In the genomic region with DNA sequence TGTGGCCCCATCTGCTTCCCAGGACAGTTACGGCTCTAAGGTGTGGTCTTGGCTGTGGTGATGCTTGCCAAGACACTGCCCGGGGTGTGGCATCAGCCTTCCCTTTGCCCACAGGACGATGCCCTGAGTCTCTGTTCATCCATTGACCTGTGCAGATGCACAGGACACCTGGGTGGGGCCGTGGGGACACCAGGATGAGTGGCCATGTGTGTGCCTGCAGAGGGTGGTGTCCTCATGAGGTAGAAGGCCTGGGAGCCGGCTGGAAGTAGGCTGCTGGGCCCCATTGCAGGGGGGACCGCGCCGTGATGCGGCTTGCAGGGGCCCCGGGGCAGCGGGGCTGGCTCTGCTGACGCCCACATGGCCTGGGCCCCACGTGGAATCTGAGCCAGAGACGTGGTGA, we compare ENCODE assay signal across 19 cellular contexts.
"Had no signal": no experiment of that assay in that cellular context is flagged by ENCODE, and none has a peak within 500 bp of the region (broad histone marks: within the 10 kb centered on the region; RNA-seq: fewer than 3 reads in every experiment).

No MANE protein-coding gene starts in this region.

- H3K9me3 Mint-ChIP-seq: activated T-cell treated with anti-CD3 and anti-CD28 coated beads, Interleukin-2, amount 50 U/mL, for 72 hours; memory B cell; neural progenitor cell had no signal

- H3K4me3 ChIP-seq: colonic mucosa, left lung, neural progenitor cell, ovary, psoas muscle, thoracic aorta had no signal

- H3K4me1 ChIP-seq: colonic mucosa, foreskin keratinocyte, psoas muscle had no signal

- H3K27me3 Mint-ChIP-seq: brain had no signal

- H3K36me3 ChIP-seq: colonic mucosa, left lung, neural progenitor cell, ovary, thoracic aorta, upper lobe of left lung had no signal

- H3K9me3 ChIP-seq: colonic mucosa, left lung, ovary, psoas muscle, thoracic aorta, upper lobe of left lung had no signal

- DNase-seq: activated CD4-positive, alpha-beta T cell treated with anti-CD3 and anti-CD28 coated beads for 1 hour; activated gamma-delta T cell treated with Interleukin-2 at 50 U/mL for 16 hours; activated T-cell treated with anti-CD3 and anti-CD28 coated beads, Interleukin-2, amount 50 U/mL, for 72 hours; central memory CD4-positive, alpha-beta T cell; colonic mucosa; foreskin keratinocyte; hippocampal formation; islet precursor cell; small intestine; stimulated activated CD4-positive, alpha-beta T cell treated with anti-CD3 and anti-CD28 coated beads, Interleukin-4, amount 100 ng/mL, for 1 hour; T1000 had no signal

- H3K27me3 ChIP-seq: colonic mucosa, left lung, neural progenitor cell, ovary, upper lobe of left lung had no signal

- H3K27ac Mint-ChIP-seq: activated T-cell treated with anti-CD3 and anti-CD28 coated beads, Interleukin-2, amount 50 U/mL, for 72 hours; brain; memory B cell; neural progenitor cell had no signal

- H3K4me1 Mint-ChIP-seq: brain had no signal

- H3K36me3 Mint-ChIP-seq: memory B cell had no signal

- ATAC-seq: activated T-cell treated with anti-CD3 and anti-CD28 coated beads, Interleukin-2, amount 50 U/mL, for 72 hours; psoas muscle had no signal

- H3K27ac ChIP-seq: colonic mucosa, foreskin keratinocyte, neural progenitor cell, ovary, psoas muscle, thoracic aorta had no signal

- H3K4me3 Mint-ChIP-seq: activated T-cell treated with anti-CD3 and anti-CD28 coated beads, Interleukin-2, amount 50 U/mL, for 72 hours; brain; memory B cell; neural progenitor cell had no signal
